ENCODE assay signal across 24 cellular contexts in genomic region chr11:7165911-7166310, GRCh38.
DNase-seq lines count a peak whose midpoint lies in the region; ATAC-seq and TF ChIP-seq lines count a peak whose summit lies in the region.
"Had no signal": no experiment of that assay in that cellular context is flagged by ENCODE, and none has a peak within 500 bp of the region (broad histone marks: within the 10 kb centered on the region; RNA-seq: fewer than 3 reads in every experiment).

No MANE protein-coding gene starts in this region.

- no peak overlapping the region for H2AFZ ChIP-seq in trophoblast cell (ENCODE audit: insufficient read depth, low read length, poor library complexity)

- no peak overlapping the region for H3K4me2 ChIP-seq in trophoblast cell (ENCODE audit: low read length)
- H3K4me2 ChIP-seq: A549 had no signal

- H3K18ac ChIP-seq in trophoblast cell (ENCODE audit: low read length), result no peak overlapping the region

- H3K79me2 ChIP-seq in trophoblast cell (ENCODE audit: control insufficient read depth, insufficient read depth, low read length, poor library complexity), result no peaks in the 10 kb centered on the region

- H3K4me3 ChIP-seq in Panc1 (ENCODE audit: low read depth in 2 of 2, low read length in 2 of 2), result no peak overlapping the region
- H3K4me3 ChIP-seq in trophoblast cell (ENCODE audit: low read depth, low read length), result no peak overlapping the region
- H3K4me3 ChIP-seq: A549, gastrocnemius medialis, GM12878, SJSA1, skin epidermis had no signal

- peak overlapping the region; percentile 5 for H3K9ac ChIP-seq in trophoblast cell (ENCODE audit: low read length)

- no CpG with 5 or more reads among the region's 3 CpGs for WGBS in trophoblast cell (ENCODE audit: extremely low coverage, insufficient coverage, insufficient read length)

- H3K14ac ChIP-seq in trophoblast cell (ENCODE audit: low read length), result no peak overlapping the region

- no TSS peak for BruUV-seq in Panc1 (replicated peaks; lab: Mats Ljungman, UMichigan)

- no peak overlapping the region for H3K23ac ChIP-seq in trophoblast cell (ENCODE audit: low read length)

- DNase-seq in NCI-H510A treated with DMSO at 0.1 percent for 48 hours (lab: John Stamatoyannopoulos, UW) (peak; percentile 21), NCI-H510A (lab: John Stamatoyannopoulos, UW) (no peak), NCI-H1105 treated with DMSO at 0.1 percent for 48 hours (lab: John Stamatoyannopoulos, UW) (peak; percentile 54), Panc1 (ENCODE audit: low read depth, low spot score) (no peak), trophoblast cell (no peak), GF-D8 (lab: John Stamatoyannopoulos, UW) (no peak), erythroblast (lab: John Stamatoyannopoulos, UW) (no peak)
- DNase-seq: activated CD4-positive, alpha-beta T cell treated with anti-CD3 and anti-CD28 coated beads for 36 hours; activated naive CD4-positive, alpha-beta T cell treated with Interleukin-2 at 50 U/mL for 16 hours; activated T-cell treated with anti-CD3 and anti-CD28 coated beads, Interleukin-2, amount 50 U/mL, for 48 hours; DMS79 treated with DMSO at 0.1 percent for 48 hours; effector memory CD4-positive, alpha-beta T cell; gastrocnemius medialis; hippocampal formation; immature natural killer cell; mesenchymal stem cell; NCI-H1436 treated with DMSO at 0.1 percent for 48 hours had no signal

- no peaks in the 10 kb centered on the region for H3K79me1 ChIP-seq in trophoblast cell (ENCODE audit: low read length)

- POLR2A ChIA-PET in Panc1 (lab: Charles Lee), result no interaction called here

- H3K27ac ChIP-seq in Panc1 (ENCODE audit: low read length) (no peak overlapping the region), trophoblast cell (ENCODE audit: low read depth, low read length) (no peak overlapping the region)
- H3K27ac ChIP-seq: A549, gastrocnemius medialis, SJSA1, skin epidermis had no signal

- no peak overlapping the region for H2BK12ac ChIP-seq in trophoblast cell (ENCODE audit: low read length)

- H3K4me1 ChIP-seq in Panc1 (ENCODE audit: control insufficient read depth, insufficient read depth, low read length) (no peaks in the 10 kb centered on the region), trophoblast cell (ENCODE audit: control insufficient read depth in 1 of 2, insufficient read depth in 2 of 2, low read length in 2 of 2) (no peaks in the 10 kb centered on the region)
- H3K4me1 ChIP-seq: A549, gastrocnemius medialis, SJSA1 had no signal

- intact Hi-C loops in Panc1 (cut with micrococcal nuclease; ENCODE audit: unreplicated experiment), result no loop called here

- H4K8ac ChIP-seq in trophoblast cell (ENCODE audit: low read depth, low read length), result no peak overlapping the region

- H4K91ac ChIP-seq in trophoblast cell (ENCODE audit: low read depth, low read length), result no peak overlapping the region

- no peak for TF ChIP-seq POLR2A in erythroblast (IDR thresholded peaks at IDR 0.05; ENCODE audit: low read length)

- H3K36me3 ChIP-seq in Panc1 (ENCODE audit: control insufficient read depth, insufficient read depth, low read length) (no peaks in the 10 kb centered on the region), trophoblast cell (ENCODE audit: control insufficient read depth in 1 of 2, insufficient read depth in 2 of 2, low read length in 2 of 2) (no peaks in the 10 kb centered on the region)
- H3K36me3 ChIP-seq: gastrocnemius medialis, SJSA1 had no signal

- H3K27me3 ChIP-seq in Panc1 (ENCODE audit: control insufficient read depth, insufficient read depth, low read length), result peaks cover 3% of the 10 kb centered on the region; the same call in 1 of the 2 replicates
- H3K27me3 ChIP-seq in trophoblast cell (ENCODE audit: insufficient read depth, low read length), result no peaks in the 10 kb centered on the region
- H3K27me3 ChIP-seq: gastrocnemius medialis, SJSA1 had no signal

- H2BK5ac ChIP-seq in trophoblast cell (ENCODE audit: low read depth, low read length, poor library complexity), result no peak overlapping the region

- ATAC-seq in Panc1 (peak; percentile 26; the same call in 1 of the 2 replicates), GM18861 (IDR thresholded peaks at IDR 0.05; ENCODE audit: unreplicated experiment) (no peak)
- ATAC-seq: A549; activated CD4-positive, alpha-beta T cell treated with anti-CD3 and anti-CD28 coated beads for 36 hours; esophagus mucosa; gastrocnemius medialis; GM12878; left lobe of liver had no signal

- no peak overlapping the region for H4K12ac ChIP-seq in trophoblast cell (ENCODE audit: low read depth, low read length)

- no peak overlapping the region for H3K4ac ChIP-seq in trophoblast cell (ENCODE audit: low read depth, low read length)

- no peak overlapping the region for H2AK5ac ChIP-seq in trophoblast cell (ENCODE audit: low read length)

- TF ChIP-seq CTCF in Panc1 (IDR thresholded peaks at IDR 0.05), result no peak

- CTCF ChIA-PET in Panc1 (lab: Charles Lee), result no interaction called here

- in situ Hi-C loops in Panc1 (cut with HindIII; ENCODE audit: low pct_unique_long_range_greater_than_20kb, low sequenced_read_pairs), result no loop called here

- no peaks in the 10 kb centered on the region for H3K9me3 ChIP-seq in Panc1 (ENCODE audit: control insufficient read depth, insufficient read depth, low read depth, low read length)
- H3K9me3 ChIP-seq in trophoblast cell (ENCODE audit: insufficient read depth, low read depth, low read length), result no peaks in the 10 kb centered on the region
- H3K9me3 ChIP-seq: A549, gastrocnemius medialis, SJSA1 had no signal

- no peak overlapping the region for H2BK120ac ChIP-seq in trophoblast cell (ENCODE audit: insufficient read depth, low read length, poor library complexity)

Comparison
In these comparisons a context has a peak if more than half of its experiments do, and no peak if none do; other contexts are left out.
1. DNase-seq: peak in NCI-H510A treated with DMSO at 0.1 percent for 48 hours (single experiment) and NCI-H1105 treated with DMSO at 0.1 percent for 48 hours (single experiment); none in NCI-H510A (single experiment), Panc1 (single experiment), trophoblast cell (0 of 2), GF-D8 (single experiment) and erythroblast (0 of 2).